ENCODE assay signal across 14 cellular contexts in genomic region chr3:128503164-128503651, GRCh38. TPM values are rescaled to one million over a fixed set of nuclear protein-coding genes. Genes with fewer than 3 reads are reported as not detected.
DNase-seq lines count a peak whose midpoint lies in the region; ATAC-seq and TF ChIP-seq lines count a peak whose summit lies in the region.
"Had no signal": no experiment of that assay in that cellular context is flagged by ENCODE, and none has a peak within 500 bp of the region (broad histone marks: within the 10 kb centered on the region; RNA-seq: fewer than 3 reads in every experiment).

No MANE protein-coding gene starts in this region.

- H3K4me3 ChIP-seq in MM.1S (ENCODE audit: low read length) (no peak overlapping the region), neuronal stem cell (ENCODE audit: low read length in 2 of 2) (no peak overlapping the region)

- H3K36me3 Mint-ChIP-seq in CD4-positive, alpha-beta T cell (ENCODE audit: low read depth) = no peaks in the 10 kb centered on the region
- H3K36me3 Mint-ChIP-seq in activated CD4-positive, alpha-beta T cell treated with anti-CD3 and anti-CD28 coated beads, Interleukin-2, amount 10 ng/mL, durations not matched to agents 7 days and 5 days (ENCODE audit: low read depth) = no peaks in the 10 kb centered on the region

- CTCF ChIA-PET in CD4-positive, alpha-beta T cell (lab: Charles Lee) = no interaction called here
- CTCF ChIA-PET in activated CD4-positive, alpha-beta T cell treated with anti-CD3 and anti-CD28 coated beads, Interleukin-2, amount 10 ng/mL, durations not matched to agents 7 days and 5 days (lab: Charles Lee) = no interaction called here

- no peak overlapping the region for H3K4ac ChIP-seq in neuronal stem cell (ENCODE audit: low read length)

- H3K4me1 ChIP-seq in MM.1S (ENCODE audit: low read length) (no peaks in the 10 kb centered on the region), neuronal stem cell (ENCODE audit: control insufficient read depth in 2 of 2, insufficient read depth in 1 of 2, low read depth in 1 of 2, low read length in 2 of 2) (no peaks in the 10 kb centered on the region)

- H3K27ac Mint-ChIP-seq in CD4-positive, alpha-beta T cell = no peak overlapping the region
- no peak overlapping the region for H3K27ac Mint-ChIP-seq in activated CD4-positive, alpha-beta T cell treated with anti-CD3 and anti-CD28 coated beads, Interleukin-2, amount 10 ng/mL, durations not matched to agents 7 days and 5 days

- no peak overlapping the region for H4K91ac ChIP-seq in neuronal stem cell (ENCODE audit: low read depth, low read length, poor library complexity)

- ATAC-seq in HG02588 (IDR thresholded peaks at IDR 0.05; ENCODE audit: unreplicated experiment) = no peak
- ATAC-seq in CD4-positive, alpha-beta T cell (ENCODE audit: poor library complexity) = no peak

- no peak overlapping the region for H3K14ac ChIP-seq in neuronal stem cell (ENCODE audit: low read length)

- H3K27me3 Mint-ChIP-seq in CD4-positive, alpha-beta T cell = peaks cover 65% of the 10 kb centered on the region
- peaks cover 28% of the 10 kb centered on the region for H3K27me3 Mint-ChIP-seq in activated CD4-positive, alpha-beta T cell treated with anti-CD3 and anti-CD28 coated beads, Interleukin-2, amount 10 ng/mL, durations not matched to agents 7 days and 5 days

- H3K9me2 ChIP-seq in MM.1S (replicated peaks; ENCODE audit: insufficient read depth, low read length) = no peaks in the 10 kb centered on the region

- peak; percentile 17 for TF ChIP-seq CTCF in MM.1S (IDR thresholded peaks at IDR 0.05; ENCODE audit: low read length)
- no peak for TF ChIP-seq CTCF in CD4-positive, alpha-beta T cell (IDR thresholded peaks at IDR 0.05)

- no peaks in the 10 kb centered on the region for H4K20me1 ChIP-seq in MM.1S (ENCODE audit: insufficient read depth, low read length)

- H2AFZ ChIP-seq in MM.1S (ENCODE audit: low read length) = no peak overlapping the region
- no peak overlapping the region for H2AFZ ChIP-seq in neuronal stem cell (ENCODE audit: low read length)

- H2BK120ac ChIP-seq in neuronal stem cell (ENCODE audit: low read depth, low read length) = no peak overlapping the region

- H3K9me3 Mint-ChIP-seq in CD4-positive, alpha-beta T cell = no peaks in the 10 kb centered on the region
- H3K9me3 Mint-ChIP-seq in activated CD4-positive, alpha-beta T cell treated with anti-CD3 and anti-CD28 coated beads, Interleukin-2, amount 10 ng/mL, durations not matched to agents 7 days and 5 days = no peaks in the 10 kb centered on the region

- DNase-seq in DMS53 (lab: John Stamatoyannopoulos, UW) (peak; percentile 33), DMS53 treated with DMSO at 0.1 percent for 48 hours (lab: John Stamatoyannopoulos, UW; ENCODE audit: unreplicated experiment) (no peak), MM.1S (no peak), ecto neural progenitor cell (ENCODE audit: low spot score) (peak; percentile 47), neuronal stem cell (ENCODE audit: low spot score) (no peak)
- DNase-seq in CD4-positive, alpha-beta T cell = no peak
- DNase-seq in activated CD4-positive, alpha-beta T cell treated with anti-CD3 and anti-CD28 coated beads, Interleukin-2, amount 10 ng/mL, durations not matched to agents 7 days and 5 days = no peak
- DNase-seq: kidney; NCI-H1930; stimulated activated CD4-positive, alpha-beta T cell treated with anti-CD3 and anti-CD28 coated beads, Interleukin-2, amount 100 ng/mL, for 24 hours had no signal

- no peaks in the 10 kb centered on the region for H3K79me2 ChIP-seq in MM.1S (ENCODE audit: low read length)

- H3K36me3 ChIP-seq in MM.1S (replicated peaks; ENCODE audit: insufficient read depth, low read length) (no peaks in the 10 kb centered on the region), neuronal stem cell (replicated peaks in 1 of 2; ENCODE audit: control insufficient read depth in 2 of 2, insufficient read depth in 2 of 2, low read length in 2 of 2) (no peaks in the 10 kb centered on the region)

- no peak overlapping the region for H2AK5ac ChIP-seq in neuronal stem cell (ENCODE audit: low read depth, low read length)

- H3K27me3 ChIP-seq in MM.1S (replicated peaks; ENCODE audit: insufficient read depth, low read length) (peaks cover 41% of the 10 kb centered on the region), neuronal stem cell (ENCODE audit: control insufficient read depth in 3 of 3, insufficient read depth in 3 of 3, low read depth in 1 of 3, low read length in 3 of 3) (peaks cover 0 to 58% (median 3%) of the 10 kb centered on the region in 3 experiments)
- H3K27me3 ChIP-seq in CD4-positive, alpha-beta T cell (ENCODE audit: control insufficient read depth, insufficient read depth, low read length) = peaks cover 22% of the 10 kb centered on the region

- no peaks in the 10 kb centered on the region for H3K79me1 ChIP-seq in neuronal stem cell (ENCODE audit: low read depth, low read length)

- no peak overlapping the region for H3K4me3 Mint-ChIP-seq in CD4-positive, alpha-beta T cell
- H3K4me3 Mint-ChIP-seq in activated CD4-positive, alpha-beta T cell treated with anti-CD3 and anti-CD28 coated beads, Interleukin-2, amount 10 ng/mL, durations not matched to agents 7 days and 5 days = no peak overlapping the region

- no peak overlapping the region for H4K8ac ChIP-seq in neuronal stem cell (ENCODE audit: low read depth, low read length)

- no peak overlapping the region for H2BK15ac ChIP-seq in neuronal stem cell (ENCODE audit: low read length)

- no peak overlapping the region for H3K27ac ChIP-seq in MM.1S (ENCODE audit: low read length)
- H3K27ac ChIP-seq in neuronal stem cell (replicated peaks; ENCODE audit: low read length) = no peak overlapping the region
- H3K27ac ChIP-seq in CD4-positive, alpha-beta T cell (ENCODE audit: low read depth, low read length) = no peak overlapping the region
- H3K27ac ChIP-seq: HL-60 had no signal

- no peaks in the 10 kb centered on the region for H3F3A ChIP-seq in MM.1S (ENCODE audit: insufficient read depth, low read length)

- no peak overlapping the region for H2BK5ac ChIP-seq in neuronal stem cell (ENCODE audit: low read length)

- POLR2A ChIA-PET in CD4-positive, alpha-beta T cell (lab: Charles Lee) = no interaction called here
- POLR2A ChIA-PET in activated CD4-positive, alpha-beta T cell treated with anti-CD3 and anti-CD28 coated beads, Interleukin-2, amount 10 ng/mL, durations not matched to agents 7 days and 5 days (lab: Charles Lee) = no interaction called here

- no peaks in the 10 kb centered on the region for H3K4me1 Mint-ChIP-seq in CD4-positive, alpha-beta T cell (ENCODE audit: low read depth)
- H3K4me1 Mint-ChIP-seq in activated CD4-positive, alpha-beta T cell treated with anti-CD3 and anti-CD28 coated beads, Interleukin-2, amount 10 ng/mL, durations not matched to agents 7 days and 5 days = no peaks in the 10 kb centered on the region

- no peak overlapping the region for H3K9ac ChIP-seq in MM.1S (ENCODE audit: low read length)
- H3K9ac ChIP-seq in neuronal stem cell (ENCODE audit: low read depth, low read length, poor library complexity) = no peak overlapping the region

- H3K9me3 ChIP-seq in MM.1S (replicated peaks; ENCODE audit: insufficient read depth, low read length) (no peaks in the 10 kb centered on the region), neuronal stem cell (replicated peaks in 1 of 2; ENCODE audit: control insufficient read depth in 2 of 2, insufficient read depth in 1 of 2, low read depth in 1 of 2, low read length in 2 of 2) (no peaks in the 10 kb centered on the region)
- no peaks in the 10 kb centered on the region for H3K9me3 ChIP-seq in CD4-positive, alpha-beta T cell (ENCODE audit: control insufficient read depth, low read length)

- H3K18ac ChIP-seq in neuronal stem cell (ENCODE audit: low read length) = peak overlapping the region; percentile 44

- no peak overlapping the region for H3K23ac ChIP-seq in neuronal stem cell (ENCODE audit: low read depth, low read length, poor library complexity)

- H3K4me2 ChIP-seq in MM.1S (ENCODE audit: low read depth, low read length) = no peak overlapping the region
- H3K4me2 ChIP-seq in neuronal stem cell (ENCODE audit: insufficient read depth, low read length, poor library complexity, severe bottlenecking) = no peak overlapping the region

- WGBS in neuronal stem cell (ENCODE audit: extremely low coverage in 2 of 2, insufficient read length in 2 of 2, insufficient replicate concordance in 1 of 2), 2 donors = no CpG with 5 or more reads among the region's 12 CpGs

- H2BK12ac ChIP-seq in neuronal stem cell (ENCODE audit: low read length) = no peak overlapping the region

- intact Hi-C loops in CD4-positive, alpha-beta T cell (cut with DNase I, micrococcal nuclease) = no loop called here

RNA-seq across cellular contexts. Expression of gene GATA2, which starts 10.2 kb away (rescaled TPM):
- polyA plus RNA-seq in neuronal stem cell (2013, experiment 1 of 2) = 0.03 TPM
- 0.04 TPM for polyA plus RNA-seq in neuronal stem cell (2013, experiment 2 of 2)
- total RNA-seq in CD4-positive, alpha-beta T cell = under 1 TPM; 0.16 to 0.17 TPM
- total RNA-seq in activated CD4-positive, alpha-beta T cell treated with anti-CD3 and anti-CD28 coated beads, Interleukin-2, amount 10 ng/mL, durations not matched to agents 7 days and 5 days = not detected

RNA-seq across cellular contexts. Expression of gene DNAJB8, which starts 36.5 kb away (rescaled TPM):
- not detected for polyA plus RNA-seq in neuronal stem cell (2013, experiment 1 of 2)
- not detected for polyA plus RNA-seq in neuronal stem cell (2013, experiment 2 of 2)
- not detected for total RNA-seq in CD4-positive, alpha-beta T cell
- not detected for total RNA-seq in activated CD4-positive, alpha-beta T cell treated with anti-CD3 and anti-CD28 coated beads, Interleukin-2, amount 10 ng/mL, durations not matched to agents 7 days and 5 days
- total RNA-seq: activated CD8-positive, alpha-beta memory T cell treated with anti-CD3 and anti-CD28 coated beads for 36 hours; kidney had no signal
- polyA plus RNA-seq: esophagus had no signal

Comparison
In these comparisons a context has a peak if more than half of its experiments do, and no peak if none do; other contexts are left out.
1. DNase-seq: peak in DMS53 (single experiment) and ecto neural progenitor cell (single experiment); none in DMS53 treated with DMSO at 0.1 percent for 48 hours (single experiment), MM.1S (single experiment), neuronal stem cell (single experiment), CD4-positive, alpha-beta T cell (0 of 10) and activated CD4-positive, alpha-beta T cell treated with anti-CD3 and anti-CD28 coated beads, Interleukin-2, amount 10 ng/mL, durations not matched to agents 7 days and 5 days (single experiment).